In the genomic region with DNA sequence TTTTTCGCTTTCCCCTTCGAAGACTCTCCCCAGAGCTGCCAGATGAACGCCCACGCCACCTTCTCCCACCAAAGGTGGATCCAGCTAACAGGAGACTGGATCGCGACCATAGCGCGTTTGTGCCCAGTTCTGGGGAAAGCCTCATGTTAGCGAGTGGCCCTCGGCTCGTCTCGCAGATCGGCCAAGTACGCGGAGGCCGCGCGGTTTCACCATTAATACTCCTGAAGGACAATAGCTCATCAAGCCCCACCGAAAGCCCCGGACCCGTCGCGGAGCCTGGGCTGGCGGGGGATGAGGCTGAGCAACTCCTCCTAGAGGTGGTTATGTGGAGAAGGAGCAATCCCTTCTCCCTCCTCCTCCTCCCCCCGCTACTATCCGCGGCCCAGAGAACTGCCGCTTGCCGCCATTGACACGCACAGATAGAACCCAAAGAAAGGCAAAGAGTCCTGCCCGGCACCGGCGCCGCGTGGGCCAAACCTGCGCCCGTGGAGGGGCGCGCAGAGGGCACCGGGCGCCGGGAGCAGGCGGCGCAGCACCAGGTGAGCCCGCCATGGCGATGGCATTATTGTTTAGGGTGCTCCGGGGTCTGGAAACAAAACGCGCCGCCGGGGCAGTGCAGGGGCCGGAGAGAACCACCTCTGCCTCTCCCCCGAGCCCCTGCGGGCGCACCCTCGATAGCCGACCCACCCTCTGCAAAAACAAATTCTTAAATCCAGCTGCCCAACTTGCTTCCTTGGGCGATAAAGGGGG, we compare ENCODE assay signal across 8 cellular contexts. TPM values are rescaled to one million over a fixed set of nuclear protein-coding genes. Genes with fewer than 3 reads are reported as not detected.
DNase-seq lines count a peak whose midpoint lies in the region; ATAC-seq and TF ChIP-seq lines count a peak whose summit lies in the region.

Gene MACROH2A2, plus strand, starts transcription at position 385 of the 750 bp plus-strand sequence. CDS start 22,813 bp downstream, outside the sequence.

- no peaks in the 10 kb centered on the region for H3K9me3 ChIP-seq in esophagus muscularis mucosa
- H3K9me3 ChIP-seq in mononuclear cell (ENCODE audit: low read depth, low read length) = no peaks in the 10 kb centered on the region
- H3K9me3 ChIP-seq in thymus (ENCODE audit: control insufficient read depth) = no peaks in the 10 kb centered on the region

- TF ChIP-seq EP300 in esophagus muscularis mucosa (IDR thresholded peaks at IDR 0.05) = no peak

- peak within 1 kb of the TSS; percentile 70 to 82 (median 78) for H3K27ac ChIP-seq in esophagus muscularis mucosa (replicated peaks in 1 of 4)
- peak within 1 kb of the TSS; percentile 52 for H3K27ac ChIP-seq in thymus (ENCODE audit: low read depth)

- peaks cover 96% of the 10 kb centered on the region for H3K27me3 Mint-ChIP-seq in Calu3 (ENCODE audit: unreplicated experiment)
- H3K27me3 Mint-ChIP-seq in activated CD4-positive, alpha-beta memory T cell treated with anti-CD3 and anti-CD28 coated beads for 36 hours = peaks cover 31% of the 10 kb centered on the region

- POLR2A ChIA-PET in activated CD4-positive, alpha-beta memory T cell treated with anti-CD3 and anti-CD28 coated beads for 36 hours (lab: Charles Lee) = no interaction called here

- H3K4me3 ChIP-seq in esophagus muscularis mucosa = peak within 1 kb of the TSS; percentile 65 to 85 (median 80)
- H3K4me3 ChIP-seq in mononuclear cell (ENCODE audit: low read length) = peak within 1 kb of the TSS; percentile 26
- H3K4me3 ChIP-seq in thymus (ENCODE audit: low read length) = peak within 1 kb of the TSS; percentile 45

- peak within 1 kb of the TSS; percentile 96 for H3K4me3 Mint-ChIP-seq in Calu3 (ENCODE audit: low read depth, unreplicated experiment)
- H3K4me3 Mint-ChIP-seq in activated CD4-positive, alpha-beta memory T cell treated with anti-CD3 and anti-CD28 coated beads for 36 hours = peak within 1 kb of the TSS; percentile 78

- WGBS in esophagus muscularis mucosa = 4% methylated on average over 8 of the region's 58 CpGs
- 2% methylated on average over 58 of the region's 58 CpGs for whole genome bisulfite sequencing in thymus

- ATAC-seq in GM21528 (IDR thresholded peaks at IDR 0.05; ENCODE audit: low FRiP score, unreplicated experiment) (no peak), GM19467 (IDR thresholded peaks at IDR 0.05; ENCODE audit: unreplicated experiment) (no peak)

- H3K9me3 Mint-ChIP-seq in Calu3 (ENCODE audit: low read depth, unreplicated experiment) = no peaks in the 10 kb centered on the region
- H3K9me3 Mint-ChIP-seq in activated CD4-positive, alpha-beta memory T cell treated with anti-CD3 and anti-CD28 coated beads for 36 hours = no peaks in the 10 kb centered on the region

- no TSS peak for BruUV-seq in Calu3 (replicated peaks; lab: Mats Ljungman, UMichigan)

- H3K4me1 ChIP-seq in esophagus muscularis mucosa = peaks cover 0 to 31% (median 21%) of the 10 kb centered on the region in 4 donors
- H3K4me1 ChIP-seq in mononuclear cell (ENCODE audit: insufficient read depth, low read length) = peaks cover 10% of the 10 kb centered on the region
- H3K4me1 ChIP-seq in thymus (ENCODE audit: control insufficient read depth, insufficient read depth, low read length) = no peaks in the 10 kb centered on the region

- intact Hi-C loops in Calu3 (cut with micrococcal nuclease; ENCODE audit: unreplicated experiment) = no loop called here
- intact Hi-C loops in activated CD4-positive, alpha-beta memory T cell treated with anti-CD3 and anti-CD28 coated beads for 36 hours (cut with micrococcal nuclease) = loop anchor here (1.0 kb wide), 1 partner anchor 11 kb away; no protein-coding TSS in a partner anchor
- intact Hi-C loops in esophagus muscularis mucosa (cut with DNase I) = no loop called here

- CTCF ChIA-PET in Calu3 (lab: Charles Lee) = interaction anchor here (0.6 to 1.0 kb wide), 3 partner anchors 22 to 58 kb away, joined by 3 to 4 read pairs (median 3); no protein-coding TSS in a partner anchor
- CTCF ChIA-PET in activated CD4-positive, alpha-beta memory T cell treated with anti-CD3 and anti-CD28 coated beads for 36 hours (lab: Charles Lee) = interaction anchor here (0.6 kb wide), 1 partner anchor 12 kb away, joined by 3 read pairs; no protein-coding TSS in a partner anchor

- peaks cover 20% of the 10 kb centered on the region for H3K36me3 Mint-ChIP-seq in Calu3 (ENCODE audit: insufficient read depth, unreplicated experiment)
- no peaks in the 10 kb centered on the region for H3K36me3 Mint-ChIP-seq in activated CD4-positive, alpha-beta memory T cell treated with anti-CD3 and anti-CD28 coated beads for 36 hours

- no peak for TF ChIP-seq CTCF in Calu3 (IDR thresholded peaks at IDR 0.05; ENCODE audit: unreplicated experiment)
- TF ChIP-seq CTCF in LNCAP (IDR thresholded peaks at IDR 0.05) = peak; percentile 51; the same call in 1 of the 2 replicates
- TF ChIP-seq CTCF in esophagus muscularis mucosa (IDR thresholded peaks at IDR 0.05) = peak; percentile 20 to 39 (median 27)

- H3K27ac Mint-ChIP-seq in Calu3 (ENCODE audit: unreplicated experiment) = peak within 1 kb of the TSS; percentile 75
- no peak within 1 kb of the TSS for H3K27ac Mint-ChIP-seq in activated CD4-positive, alpha-beta memory T cell treated with anti-CD3 and anti-CD28 coated beads for 36 hours

- TF ChIP-seq POLR2A in esophagus muscularis mucosa (IDR thresholded peaks at IDR 0.05; ENCODE audit: low read depth) = no peak

- peaks cover 11% of the 10 kb centered on the region for H3K4me1 Mint-ChIP-seq in Calu3 (ENCODE audit: low read depth, unreplicated experiment)
- H3K4me1 Mint-ChIP-seq in activated CD4-positive, alpha-beta memory T cell treated with anti-CD3 and anti-CD28 coated beads for 36 hours (ENCODE audit: low read depth) = peaks cover 7% of the 10 kb centered on the region

- peaks cover 0 to 4% (median 0%) of the 10 kb centered on the region in 4 donors for H3K36me3 ChIP-seq in esophagus muscularis mucosa
- no peaks in the 10 kb centered on the region for H3K36me3 ChIP-seq in thymus (ENCODE audit: control insufficient read depth, insufficient read depth)

- peaks cover 0 to 15% (median 0%) of the 10 kb centered on the region in 4 donors for H3K27me3 ChIP-seq in esophagus muscularis mucosa
- peaks cover 48% of the 10 kb centered on the region for H3K27me3 ChIP-seq in mononuclear cell (ENCODE audit: insufficient read depth, low read length)
- peaks cover 47% of the 10 kb centered on the region for H3K27me3 ChIP-seq in thymus (ENCODE audit: control insufficient read depth, insufficient read depth)

- peak; percentile 73 for DNase-seq in Calu3
- DNase-seq in activated CD4-positive, alpha-beta memory T cell treated with anti-CD3 and anti-CD28 coated beads for 36 hours = peak; percentile 47
- peak; percentile 93 for DNase-seq in esophagus muscularis mucosa (ENCODE audit: extremely low spot score)

RNA-seq across cellular contexts. Expression of gene MACROH2A2, which starts in this region (rescaled TPM):
- total RNA-seq in Calu3 (2022) (24.5 and 26.9 TPM in 2 replicates), esophagus muscularis mucosa (10 to 100 TPM in 3 of 4 donors, 1 to 10 TPM in 1; 6.2 to 17.8 (median 15.4) TPM), mononuclear cell (1.2 TPM)
- total RNA-seq in activated CD4-positive, alpha-beta memory T cell treated with anti-CD3 and anti-CD28 coated beads for 36 hours = 1 to 10 TPM; 4.1 to 4.8 TPM
- polyA plus RNA-seq in thymus = 12.9 TPM

Comparison
In these comparisons a context has a peak if more than half of its experiments do, and no peak if none do; other contexts are left out.
1. H3K4me3 ChIP-seq: peak in every context shown above with its lines; median percentile 80 in esophagus muscularis mucosa; 45 in thymus; 26 in mononuclear cell.